In genomic region chrX:124476562-124476961, GRCh38 we compare ENCODE assay signal across 15 cellular contexts.
"Had no signal": no experiment of that assay in that cellular context is flagged by ENCODE, and none has a peak within 500 bp of the region (broad histone marks: within the 10 kb centered on the region; RNA-seq: fewer than 3 reads in every experiment).

No MANE protein-coding gene starts in this region.

- H3K4me2 ChIP-seq: hepatocyte had no signal

- H3K27ac Mint-ChIP-seq: activated CD4-positive, alpha-beta memory T cell treated with anti-CD3 and anti-CD28 coated beads for 36 hours; activated naive CD8-positive, alpha-beta T cell treated with anti-CD3 and anti-CD28 coated beads for 36 hours had no signal

- ATAC-seq: left ventricle myocardium superior, psoas muscle, sciatic nerve had no signal

- DNase-seq: activated CD4-positive, alpha-beta memory T cell treated with anti-CD3 and anti-CD28 coated beads for 36 hours; activated gamma-delta T cell treated with Interleukin-2 at 50 U/mL for 16 hours; activated naive CD8-positive, alpha-beta T cell treated with anti-CD3 and anti-CD28 coated beads for 36 hours; activated T-cell treated with anti-CD3 and anti-CD28 coated beads, Interleukin-2, amount 50 U/mL, for 48 hours; dermis blood vessel endothelial cell; left ventricle myocardium superior; mesenchymal stem cell; psoas muscle; spleen; stimulated activated naive CD4-positive, alpha-beta T cell; substantia nigra; transverse colon had no signal

- H3K27ac ChIP-seq: hepatocyte, psoas muscle, spleen, transverse colon, VCaP had no signal

- H3K36me3 ChIP-seq: spleen, transverse colon had no signal

- H3K27me3 Mint-ChIP-seq: activated CD4-positive, alpha-beta memory T cell treated with anti-CD3 and anti-CD28 coated beads for 36 hours; activated naive CD8-positive, alpha-beta T cell treated with anti-CD3 and anti-CD28 coated beads for 36 hours had no signal

- H3K79me2 ChIP-seq: hepatocyte had no signal

- H3K9me3 ChIP-seq: psoas muscle, spleen, transverse colon had no signal

- H3K4me1 ChIP-seq: psoas muscle, spleen, transverse colon had no signal

- H3K9me3 Mint-ChIP-seq: activated CD4-positive, alpha-beta memory T cell treated with anti-CD3 and anti-CD28 coated beads for 36 hours; activated naive CD8-positive, alpha-beta T cell treated with anti-CD3 and anti-CD28 coated beads for 36 hours had no signal

- H3K4me3 Mint-ChIP-seq: activated CD4-positive, alpha-beta memory T cell treated with anti-CD3 and anti-CD28 coated beads for 36 hours; activated naive CD8-positive, alpha-beta T cell treated with anti-CD3 and anti-CD28 coated beads for 36 hours had no signal

- H3K27me3 ChIP-seq: hepatocyte, spleen, transverse colon had no signal

- H3K4me3 ChIP-seq: hepatocyte, psoas muscle, spleen, transverse colon had no signal

- H2AFZ ChIP-seq: hepatocyte had no signal

- H3K36me3 Mint-ChIP-seq: activated CD4-positive, alpha-beta memory T cell treated with anti-CD3 and anti-CD28 coated beads for 36 hours; activated naive CD8-positive, alpha-beta T cell treated with anti-CD3 and anti-CD28 coated beads for 36 hours had no signal
